25 cellular contexts compared by ENCODE assay signal in the genomic region with DNA sequence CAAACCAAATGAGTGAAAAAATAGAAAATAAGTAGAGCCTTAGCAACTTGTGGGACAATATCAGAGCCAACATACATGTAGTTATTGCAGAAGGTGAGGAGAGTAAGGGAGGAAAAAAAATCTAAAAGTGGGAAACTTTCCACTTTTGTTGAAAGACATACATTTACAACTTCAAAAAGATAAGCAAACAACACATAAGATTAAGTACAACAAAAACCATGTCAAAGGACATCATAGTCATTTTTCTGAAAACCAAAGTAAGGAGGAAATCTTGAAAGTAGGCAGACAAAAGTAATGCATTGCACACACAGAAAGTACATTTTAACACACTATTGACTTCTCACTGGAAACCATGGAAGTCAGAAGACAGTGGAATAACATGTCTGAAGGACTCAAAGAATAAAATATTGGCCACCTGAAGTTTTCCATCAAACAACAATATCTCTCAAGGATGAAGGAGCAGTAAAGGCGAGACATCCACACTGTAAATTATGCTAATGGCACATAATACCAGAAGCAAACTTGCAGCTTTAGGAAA.
"Had no signal": no experiment of that assay in that cellular context is flagged by ENCODE, and none has a peak within 500 bp of the region (broad histone marks: within the 10 kb centered on the region; RNA-seq: fewer than 3 reads in every experiment).

No MANE protein-coding gene starts in this region.

- FAIRE-seq: endometrium, frontal cortex had no signal

- H3K4me1 ChIP-seq: lower lobe of right lung, psoas muscle, spleen, testis, tibial artery had no signal

- H3K4me3 ChIP-seq: coronary artery, lower lobe of right lung, ovary, psoas muscle, skin epidermis, spleen, testis, tibial artery had no signal

- H3K27ac ChIP-seq: coronary artery, lower lobe of right lung, ovary, psoas muscle, skin epidermis, spleen, testis, tibial artery had no signal

- DNase-seq: dermis blood vessel endothelial cell; effector memory CD8-positive, alpha-beta T cell; erythroblast; hypothalamus; immature natural killer cell; islet precursor cell; left ventricle myocardium superior; lower lobe of right lung; natural killer cell; occipital lobe; ovary; posterior cingulate gyrus; psoas muscle; right cardiac atrium; spleen; stimulated activated CD4-positive, alpha-beta T cell treated with anti-CD3 and anti-CD28 coated beads, Interleukin-4, amount 100 ng/mL, for 4 hours; stimulated activated naive CD8-positive, alpha-beta T cell treated with anti-CD3 and anti-CD28 coated beads, Interleukin-15, Interleukin-2, amounts not matched to agents 100 U/mL and 50 U/mL, for 24 hours; substantia nigra; testis; tibial artery had no signal

- H3K9me3 ChIP-seq: ovary, psoas muscle, testis had no signal

- H3K36me3 ChIP-seq: lower lobe of right lung, ovary, spleen, tibial artery had no signal

- H3K27me3 ChIP-seq: ovary, spleen, testis, tibial artery had no signal

- ATAC-seq: effector memory CD8-positive, alpha-beta T cell; left ventricle myocardium superior; lower lobe of right lung; natural killer cell; psoas muscle; right cardiac atrium; stimulated activated memory B cell treated with anti-CD40 and anti-IgM and Interleukin-4, amounts not matched to agents 10 μg/mL and 1 μg/mL and 100 μg/mL, for 72 hours; stimulated activated naive CD8-positive, alpha-beta T cell treated with anti-CD3 and anti-CD28 coated beads, Interleukin-15, Interleukin-2, amounts not matched to agents 100 U/mL and 50 U/mL, for 24 hours had no signal
